ENCODE assay signal across 13 cellular contexts in genomic region chr2:112782234-112782799, GRCh38. TPM values are rescaled to one million over a fixed set of nuclear protein-coding genes. Genes with fewer than 3 reads are reported as not detected.
DNase-seq lines count a peak whose midpoint lies in the region; ATAC-seq lines count a peak whose summit lies in the region.
"Had no signal": no experiment of that assay in that cellular context is flagged by ENCODE, and none has a peak within 500 bp of the region (broad histone marks: within the 10 kb centered on the region; RNA-seq: fewer than 3 reads in every experiment).

No MANE protein-coding gene starts in this region.

- H3K36me3 ChIP-seq in CD4-positive, alpha-beta memory T cell (ENCODE audit: insufficient read depth, low read length): no peaks in the 10 kb centered on the region
- H3K36me3 ChIP-seq: gastrocnemius medialis, lower lobe of right lung had no signal

- peaks cover 0 to under 1% of the 10 kb centered on the region in 2 donors for H3K36me3 Mint-ChIP-seq in activated T-cell treated with anti-CD3 and anti-CD28 coated beads, Interleukin-2, amount 50 U/mL, for 72 hours (ENCODE audit: insufficient read depth in 2 of 2)
- H3K36me3 Mint-ChIP-seq in activated T-cell treated with anti-CD3 and anti-CD28 coated beads, Interleukin-2, amount 50 U/mL, for 4 hours (ENCODE audit: insufficient read depth): no peaks in the 10 kb centered on the region
- no peaks in the 10 kb centered on the region for H3K36me3 Mint-ChIP-seq in stimulated activated naive B cell treated with anti-CD40 and anti-IgM and Interleukin-4, amounts not matched to agents 10 μg/mL and 1 μg/mL and 100 μg/mL, for 72 hours
- H3K36me3 Mint-ChIP-seq in CD4-positive, alpha-beta memory T cell: no peaks in the 10 kb centered on the region

- intact Hi-C loops in CD4-positive, alpha-beta memory T cell (cut with micrococcal nuclease): no loop called here

- H3K4me3 ChIP-seq in CD4-positive, alpha-beta memory T cell (ENCODE audit: low read length in 2 of 2): no peak overlapping the region
- H3K4me3 ChIP-seq: gastrocnemius medialis, lower lobe of right lung had no signal

- peak; percentile 24 to 77 for ATAC-seq in activated T-cell treated with anti-CD3 and anti-CD28 coated beads, Interleukin-2, amount 50 U/mL, for 72 hours (replicated peaks in 1 of 2)
- no peak for ATAC-seq in activated T-cell treated with anti-CD3 and anti-CD28 coated beads, Interleukin-2, amount 50 U/mL, for 4 hours
- ATAC-seq in GM21786 (IDR thresholded peaks at IDR 0.05; ENCODE audit: unreplicated experiment) (peak; percentile 85), HG03378 (IDR thresholded peaks at IDR 0.05; ENCODE audit: unreplicated experiment) (peak; percentile 79)
- ATAC-seq in stimulated activated naive B cell treated with anti-CD40 and anti-IgM and Interleukin-4, amounts not matched to agents 10 μg/mL and 1 μg/mL and 100 μg/mL, for 72 hours (replicated peaks): peak; percentile 90 to 94
- ATAC-seq: gastrocnemius medialis, lower lobe of right lung, right cardiac atrium had no signal

- peaks cover 2% of the 10 kb centered on the region for H3K4me1 ChIP-seq in CD4-positive, alpha-beta memory T cell (ENCODE audit: insufficient read depth, low read length)
- H3K4me1 ChIP-seq: gastrocnemius medialis had no signal

- peak overlapping the region in 1 of 2 donors; percentile 7 for H3K4me3 Mint-ChIP-seq in activated T-cell treated with anti-CD3 and anti-CD28 coated beads, Interleukin-2, amount 50 U/mL, for 72 hours
- H3K4me3 Mint-ChIP-seq in activated T-cell treated with anti-CD3 and anti-CD28 coated beads, Interleukin-2, amount 50 U/mL, for 4 hours: no peak overlapping the region
- H3K4me3 Mint-ChIP-seq in stimulated activated naive B cell treated with anti-CD40 and anti-IgM and Interleukin-4, amounts not matched to agents 10 μg/mL and 1 μg/mL and 100 μg/mL, for 72 hours: peak overlapping the region; percentile 44 to 46
- no peak overlapping the region for H3K4me3 Mint-ChIP-seq in CD4-positive, alpha-beta memory T cell

- peaks cover 20% of the 10 kb centered on the region for H3K4me1 Mint-ChIP-seq in activated T-cell treated with anti-CD3 and anti-CD28 coated beads, Interleukin-2, amount 50 U/mL, for 72 hours (ENCODE audit: low read depth)
- peaks cover 6% of the 10 kb centered on the region for H3K4me1 Mint-ChIP-seq in activated T-cell treated with anti-CD3 and anti-CD28 coated beads, Interleukin-2, amount 50 U/mL, for 4 hours (ENCODE audit: low read depth)
- H3K4me1 Mint-ChIP-seq in stimulated activated naive B cell treated with anti-CD40 and anti-IgM and Interleukin-4, amounts not matched to agents 10 μg/mL and 1 μg/mL and 100 μg/mL, for 72 hours: peaks cover 25 to 34% of the 10 kb centered on the region in 2 donors
- peaks cover 6 to 9% (median 6%) of the 10 kb centered on the region in 4 donors for H3K4me1 Mint-ChIP-seq in CD4-positive, alpha-beta memory T cell

- no peak overlapping the region for H3K27ac ChIP-seq in CD4-positive, alpha-beta memory T cell (ENCODE audit: low read depth, low read length)
- H3K27ac ChIP-seq: gastrocnemius medialis, lower lobe of right lung had no signal

- POLR2A ChIA-PET in CD4-positive, alpha-beta memory T cell (lab: Charles Lee; ENCODE audit: partially characterized antibody): no interaction called here

- no peak overlapping the region for H3K27ac Mint-ChIP-seq in activated T-cell treated with anti-CD3 and anti-CD28 coated beads, Interleukin-2, amount 50 U/mL, for 72 hours
- peak overlapping the region; percentile 95 for H3K27ac Mint-ChIP-seq in stimulated activated naive B cell treated with anti-CD40 and anti-IgM and Interleukin-4, amounts not matched to agents 10 μg/mL and 1 μg/mL and 100 μg/mL, for 72 hours
- no peak overlapping the region for H3K27ac Mint-ChIP-seq in CD4-positive, alpha-beta memory T cell

- DNase-seq in activated T-cell treated with anti-CD3 and anti-CD28 coated beads, Interleukin-2, amount 50 U/mL, for 72 hours: no peak
- DNase-seq in activated T-cell treated with anti-CD3 and anti-CD28 coated beads, Interleukin-2, amount 50 U/mL, for 4 hours: no peak
- DNase-seq in stimulated activated naive B cell treated with anti-CD40 and anti-IgM and Interleukin-4, amounts not matched to agents 10 μg/mL and 1 μg/mL and 100 μg/mL, for 72 hours: no peak
- no peak for DNase-seq in CD4-positive, alpha-beta memory T cell
- no peak for DNase-seq in stimulated activated CD4-positive, alpha-beta T cell treated with anti-CD3 and anti-CD28 coated beads, Interleukin-2, amount 100 ng/mL, for 24 hours
- no peak for DNase-seq in occipital lobe (lab: John Stamatoyannopoulos, UW)
- DNase-seq: central memory CD4-positive, alpha-beta T cell; gastrocnemius medialis; lower lobe of right lung; right cardiac atrium; SW 1271 had no signal

- CTCF ChIA-PET in CD4-positive, alpha-beta memory T cell (lab: Charles Lee; ENCODE audit: partially characterized antibody): interaction anchor here (1.0 to 3.3 kb wide), 2 partner anchors 32 to 104 kb away, joined by 3 to 13 read pairs; no protein-coding TSS in a partner anchor

- H3K9me3 ChIP-seq in CD4-positive, alpha-beta memory T cell (ENCODE audit: control insufficient read depth in 1 of 2, low read length in 2 of 2): no peaks in the 10 kb centered on the region
- H3K9me3 ChIP-seq: gastrocnemius medialis, lower lobe of right lung had no signal

- H3K27me3 Mint-ChIP-seq in activated T-cell treated with anti-CD3 and anti-CD28 coated beads, Interleukin-2, amount 50 U/mL, for 72 hours (ENCODE audit: low read depth): peaks cover 49% of the 10 kb centered on the region
- H3K27me3 Mint-ChIP-seq in activated T-cell treated with anti-CD3 and anti-CD28 coated beads, Interleukin-2, amount 50 U/mL, for 4 hours (ENCODE audit: low read depth): peaks cover 20% of the 10 kb centered on the region
- peaks cover 5% of the 10 kb centered on the region in 2 donors for H3K27me3 Mint-ChIP-seq in stimulated activated naive B cell treated with anti-CD40 and anti-IgM and Interleukin-4, amounts not matched to agents 10 μg/mL and 1 μg/mL and 100 μg/mL, for 72 hours
- peaks cover 3 to 7% of the 10 kb centered on the region in 2 donors for H3K27me3 Mint-ChIP-seq in CD4-positive, alpha-beta memory T cell

- no peaks in the 10 kb centered on the region for H3K27me3 ChIP-seq in CD4-positive, alpha-beta memory T cell (ENCODE audit: insufficient read depth, low read length)
- H3K27me3 ChIP-seq: gastrocnemius medialis had no signal

- H3K9me3 Mint-ChIP-seq in activated T-cell treated with anti-CD3 and anti-CD28 coated beads, Interleukin-2, amount 50 U/mL, for 72 hours: peaks cover 0 to under 1% of the 10 kb centered on the region in 2 donors
- no peaks in the 10 kb centered on the region for H3K9me3 Mint-ChIP-seq in activated T-cell treated with anti-CD3 and anti-CD28 coated beads, Interleukin-2, amount 50 U/mL, for 4 hours
- no peaks in the 10 kb centered on the region for H3K9me3 Mint-ChIP-seq in stimulated activated naive B cell treated with anti-CD40 and anti-IgM and Interleukin-4, amounts not matched to agents 10 μg/mL and 1 μg/mL and 100 μg/mL, for 72 hours
- no peaks in the 10 kb centered on the region for H3K9me3 Mint-ChIP-seq in CD4-positive, alpha-beta memory T cell

RNA-seq across cellular contexts. Expression of gene IL1A, which starts 2.0 kb away (rescaled TPM):
- total RNA-seq in activated T-cell treated with anti-CD3 and anti-CD28 coated beads, Interleukin-2, amount 50 U/mL, for 72 hours: 1 to 10 TPM; 1.4 to 6.6 TPM
- 1 to 10 TPM; 2.0 to 4.3 (median 3.8) TPM for total RNA-seq in activated T-cell treated with anti-CD3 and anti-CD28 coated beads, Interleukin-2, amount 50 U/mL, for 4 hours
- under 1 TPM in 1 of 2 experiments, not detected in 1; 0.15 TPM for total RNA-seq in CD4-positive, alpha-beta memory T cell
- polyA plus RNA-seq in CD4-positive, alpha-beta memory T cell: not detected
- total RNA-seq in occipital lobe: not detected
- total RNA-seq: gastrocnemius medialis, right cardiac atrium had no signal
- polyA plus RNA-seq: right cardiac atrium had no signal

RNA-seq across cellular contexts. Expression of gene CKAP2L, which starts 17.9 kb away (rescaled TPM):
- 10 to 100 TPM; 45.5 to 47.7 TPM for total RNA-seq in activated T-cell treated with anti-CD3 and anti-CD28 coated beads, Interleukin-2, amount 50 U/mL, for 72 hours
- 1 to 10 TPM; 2.7 to 4.1 (median 3.2) TPM for total RNA-seq in activated T-cell treated with anti-CD3 and anti-CD28 coated beads, Interleukin-2, amount 50 U/mL, for 4 hours
- total RNA-seq in CD4-positive, alpha-beta memory T cell: under 1 TPM in 1 of 2 experiments, not detected in 1; 0.06 TPM
- under 1 TPM in 1 of 2 donors, not detected in 1; 0.21 TPM for polyA plus RNA-seq in CD4-positive, alpha-beta memory T cell
- total RNA-seq in occipital lobe: 2.2 TPM
- polyA plus RNA-seq: right cardiac atrium had no signal

RNA-seq across cellular contexts. Expression of gene IL1B, which starts 54.3 kb away (rescaled TPM):
- total RNA-seq in activated T-cell treated with anti-CD3 and anti-CD28 coated beads, Interleukin-2, amount 50 U/mL, for 72 hours: under 1 TPM in 1 of 2 donors, not detected in 1; 0.14 TPM
- total RNA-seq in activated T-cell treated with anti-CD3 and anti-CD28 coated beads, Interleukin-2, amount 50 U/mL, for 4 hours: 1 to 10 TPM in 2 of 3 donors, under 1 TPM in 1; 0.42 to 1.6 (median 1.3) TPM
- total RNA-seq in CD4-positive, alpha-beta memory T cell: 1 to 10 TPM in 1 of 2 experiments, under 1 TPM in 1; 0.81 to 1.3 TPM
- polyA plus RNA-seq in CD4-positive, alpha-beta memory T cell: not detected
- 0.78 TPM for total RNA-seq in occipital lobe
- total RNA-seq: gastrocnemius medialis had no signal

Comparison
In these comparisons a context has a peak if more than half of its experiments do, and no peak if none do; other contexts are left out.
1. ATAC-seq: peak in activated T-cell treated with anti-CD3 and anti-CD28 coated beads, Interleukin-2, amount 50 U/mL, for 72 hours (2 of 2), GM21786 (single experiment), HG03378 (single experiment) and stimulated activated naive B cell treated with anti-CD40 and anti-IgM and Interleukin-4, amounts not matched to agents 10 μg/mL and 1 μg/mL and 100 μg/mL, for 72 hours (2 of 2); none in activated T-cell treated with anti-CD3 and anti-CD28 coated beads, Interleukin-2, amount 50 U/mL, for 4 hours (0 of 2).
2. RNA of gene CKAP2L, which starts 17.9 kb away (total RNA-seq): 45.5 to 47.7 TPM in activated T-cell treated with anti-CD3 and anti-CD28 coated beads, Interleukin-2, amount 50 U/mL, for 72 hours; 2.7 to 4.1 TPM in activated T-cell treated with anti-CD3 and anti-CD28 coated beads, Interleukin-2, amount 50 U/mL, for 4 hours, 2.2 TPM in occipital lobe (single experiment) and 0.06 TPM in CD4-positive, alpha-beta memory T cell; every median in the first group is over 4 times any median in the second.
3. H3K4me3 Mint-ChIP-seq: peak in stimulated activated naive B cell treated with anti-CD40 and anti-IgM and Interleukin-4, amounts not matched to agents 10 μg/mL and 1 μg/mL and 100 μg/mL, for 72 hours (2 of 2); none in activated T-cell treated with anti-CD3 and anti-CD28 coated beads, Interleukin-2, amount 50 U/mL, for 4 hours (single experiment) and CD4-positive, alpha-beta memory T cell (0 of 8).